25 cellular contexts compared by ENCODE assay signal in the genomic region with DNA sequence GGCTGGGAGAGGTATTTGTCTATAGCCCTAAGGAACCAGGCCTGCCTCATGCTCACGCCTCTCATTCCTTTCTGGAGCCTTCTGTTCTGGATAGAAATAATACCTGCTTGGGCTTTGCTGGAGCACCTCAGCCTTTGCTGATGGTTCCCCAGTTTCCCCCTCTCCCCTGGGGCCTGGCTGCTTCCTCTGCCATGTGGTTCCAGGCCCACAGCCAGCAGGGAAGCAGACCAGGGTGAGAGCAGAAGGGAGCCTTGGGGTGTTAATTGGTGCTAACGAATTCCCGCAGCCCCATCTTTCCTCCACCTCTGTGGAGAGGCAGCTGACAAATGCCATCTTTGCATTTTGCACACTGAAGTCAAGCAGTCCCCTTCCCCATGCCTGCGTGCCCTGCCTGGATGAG. TPM values are rescaled to one million over a fixed set of nuclear protein-coding genes. Genes with fewer than 3 reads are reported as not detected.
DNase-seq lines count a peak whose midpoint lies in the region; FAIRE-seq and TF ChIP-seq lines count a peak whose summit lies in the region.
"Had no signal": no experiment of that assay in that cellular context is flagged by ENCODE, and none has a peak within 500 bp of the region (broad histone marks: within the 10 kb centered on the region; RNA-seq: fewer than 3 reads in every experiment).

No MANE protein-coding gene starts in this region.

- H3K79me1 ChIP-seq in H1 (ENCODE audit: low read depth, low read length) (no peaks in the 10 kb centered on the region), trophoblast cell (ENCODE audit: low read length) (no peaks in the 10 kb centered on the region), mesenchymal stem cell (replicated peaks; ENCODE audit: low read length, poor library complexity, severe bottlenecking) (no peaks in the 10 kb centered on the region)

- H2BK15ac ChIP-seq in H1 (ENCODE audit: low read length) (0 out of 2 replicates have a peak overlapping the region, but pooled peaks have one; percentile 41), mesenchymal stem cell (ENCODE audit: low read depth, poor library complexity, severe bottlenecking) (no peak overlapping the region)

- no peak overlapping the region for H3K23ac ChIP-seq in H1 (ENCODE audit: insufficient read length)
- no peak overlapping the region for H3K23ac ChIP-seq in trophoblast cell (ENCODE audit: low read length)
- no peak overlapping the region for H3K23ac ChIP-seq in mesenchymal stem cell (ENCODE audit: low read length in 2 of 2)

- H4K8ac ChIP-seq in H1 (ENCODE audit: extremely low read depth, insufficient read depth, low read length), result no peak overlapping the region
- no peak overlapping the region for H4K8ac ChIP-seq in trophoblast cell (ENCODE audit: low read depth, low read length)
- no peak overlapping the region for H4K8ac ChIP-seq in mesenchymal stem cell (ENCODE audit: low read length)

- TF ChIP-seq EP300 in H1 (IDR thresholded peaks at IDR 0.05; ENCODE audit: borderline replicate concordance in 1 of 2, low read depth in 2 of 2, low read length in 2 of 2), result no peak

- H2BK20ac ChIP-seq in H1 (ENCODE audit: low read length), result 0 out of 2 replicates have a peak overlapping the region, but pooled peaks have one; percentile 56

- H3K23me2 ChIP-seq in H1 (ENCODE audit: low read depth, low read length), result no peaks in the 10 kb centered on the region

- no peaks in the 10 kb centered on the region for H3K79me2 ChIP-seq in H1 (ENCODE audit: control insufficient read depth in 1 of 2, insufficient read depth in 2 of 2, low read length in 2 of 2)
- H3K79me2 ChIP-seq in trophoblast cell (ENCODE audit: control insufficient read depth, insufficient read depth, low read length, poor library complexity), result no peaks in the 10 kb centered on the region

- no peak for TF ChIP-seq RAD21 in H1 (IDR thresholded peaks at IDR 0.05 in 1 of 2, conservative IDR thresholded peaks at IDR 0.05 in 1 of 2; ENCODE audit: low read depth in 2 of 2, low read length in 2 of 2)

- no peak overlapping the region for H4K5ac ChIP-seq in H1 (ENCODE audit: insufficient read length, low read depth, low read length)

- POLR2A ChIA-PET in HEK293 (lab: Yijun Ruan, JAX), result no interaction called here
- POLR2A ChIA-PET in H1 (lab: Charles Lee; ENCODE audit: partially characterized antibody), result no interaction called here

- no peak for DNase-seq in H1 (ENCODE audit: low read depth in 1 of 2, low spot score in 2 of 2)
- no peak for DNase-seq in trophoblast cell
- DNase-seq in NCI-H146 (lab: John Stamatoyannopoulos, UW), result no peak
- no peak for DNase-seq in stimulated activated naive CD4-positive, alpha-beta T cell treated with Interleukin-2 at 50 U/mL for 16 hours (lab: John Stamatoyannopoulos, UW)
- no peak for DNase-seq in OCI-M1 (lab: John Stamatoyannopoulos, UW)
- no peak for DNase-seq in mesenchymal stem cell
- DNase-seq: COR-L47, DMS79, MM.1S, NCI-H1048, NCI-H1417 treated with DMSO at 0.1 percent for 48 hours, NCI-H187 treated with DMSO at 0.1 percent for 48 hours, NCI-H2107, NCI-H345, NCI-H524, SHP77 had no signal

- H2BK12ac ChIP-seq in H1 (ENCODE audit: low read depth, low read length) (0 out of 2 replicates have a peak overlapping the region, but pooled peaks have one; percentile 13), trophoblast cell (ENCODE audit: low read length) (no peak overlapping the region), mesenchymal stem cell (ENCODE audit: low read length in 2 of 2) (peak overlapping the region in 1 of 2 experiments; percentile 30)

- H3K56ac ChIP-seq in H1 (replicated peaks; ENCODE audit: insufficient read length, low read depth, low read length), result no peak overlapping the region

- TF ChIP-seq CTCF in HEK293 (tag by site-specific recombination; IDR thresholded peaks at IDR 0.05) (no peak), H1 (IDR thresholded peaks at IDR 0.05; ENCODE audit: control extremely low read depth in 1 of 3, insufficient read depth in 1 of 3, low read depth in 1 of 3, low read length in 3 of 3) (no peak)

- H2AK5ac ChIP-seq in H1 (ENCODE audit: low read depth, low read length), result no peak overlapping the region
- H2AK5ac ChIP-seq in trophoblast cell (ENCODE audit: low read length), result no peak overlapping the region
- no peak overlapping the region for H2AK5ac ChIP-seq in mesenchymal stem cell (ENCODE audit: low read length, severe bottlenecking)

- no peak overlapping the region for H3K4ac ChIP-seq in H1 (replicated peaks; ENCODE audit: insufficient read length, low read depth, low read length)
- no peak overlapping the region for H3K4ac ChIP-seq in trophoblast cell (ENCODE audit: low read depth, low read length)
- no peak overlapping the region for H3K4ac ChIP-seq in mesenchymal stem cell (ENCODE audit: low read depth in 1 of 2, low read length in 2 of 2)

- CTCF ChIA-PET in HEK293 (lab: Yijun Ruan, JAX) (interaction anchor here (0.7 to 7.8 kb wide), 4 partner anchors 16 to 108 kb away, joined by 4 to 226 read pairs (median 14); no protein-coding TSS in a partner anchor), H1 (lab: Charles Lee; ENCODE audit: partially characterized antibody) (interaction anchor here (0.9 to 6.5 kb wide), 7 partner anchors 8 to 110 kb away, joined by 3 to 42 read pairs (median 6); no protein-coding TSS in a partner anchor)

- H4K91ac ChIP-seq in H1 (replicated peaks; ENCODE audit: insufficient read length, low read length) (no peak overlapping the region), trophoblast cell (ENCODE audit: low read depth, low read length) (no peak overlapping the region), mesenchymal stem cell (ENCODE audit: low read length) (no peak overlapping the region)

- H2BK120ac ChIP-seq in H1 (replicated peaks; ENCODE audit: low read depth, low read length), result no peak overlapping the region
- no peak overlapping the region for H2BK120ac ChIP-seq in trophoblast cell (ENCODE audit: insufficient read depth, low read length, poor library complexity)
- H2BK120ac ChIP-seq in mesenchymal stem cell (ENCODE audit: low read depth, low read length), result no peak overlapping the region

- no peak overlapping the region for H3K4me3 ChIP-seq in BLaER1 treated with 17β-estradiol and CSF1 and Interleukin-3, amounts not matched to agents 10 nM and 100 nM
- no peak overlapping the region for H3K4me3 ChIP-seq in HEK293 (ENCODE audit: low read depth, low read length)
- H3K4me3 ChIP-seq in H1 (ENCODE audit: extremely low read depth in 1 of 4, insufficient read depth in 2 of 4, low read depth in 3 of 4, low read length in 4 of 4), result no peak overlapping the region
- peak overlapping the region; percentile 28 for H3K4me3 ChIP-seq in trophoblast cell (ENCODE audit: low read depth, low read length)
- H3K4me3 ChIP-seq in mesenchymal stem cell (ENCODE audit: insufficient read depth in 1 of 2, low read depth in 1 of 2, low read length in 2 of 2), result no peak overlapping the region
- H3K4me3 ChIP-seq: A549, HAP-1, K562 had no signal

- H4K12ac ChIP-seq in trophoblast cell (ENCODE audit: low read depth, low read length), result no peak overlapping the region

- H2BK5ac ChIP-seq in H1 (ENCODE audit: low read depth, low read length), result no peak overlapping the region
- H2BK5ac ChIP-seq in trophoblast cell (ENCODE audit: low read depth, low read length, poor library complexity), result no peak overlapping the region
- H2BK5ac ChIP-seq in mesenchymal stem cell (ENCODE audit: low read depth, low read length, poor library complexity, severe bottlenecking), result no peak overlapping the region

- H3K27me3 ChIP-seq in BLaER1 treated with 17β-estradiol and CSF1 and Interleukin-3, amounts not matched to agents 10 nM and 100 nM, result no peaks in the 10 kb centered on the region
- H3K27me3 ChIP-seq in H1 (replicated peaks in 1 of 4; ENCODE audit: control insufficient read depth in 3 of 4, extremely low read depth in 1 of 4, insufficient read depth in 3 of 4, low read length in 3 of 4), result no peaks in the 10 kb centered on the region; a peak in 2 of 7 replicates
- H3K27me3 ChIP-seq in trophoblast cell (ENCODE audit: insufficient read depth, low read length), result no peaks in the 10 kb centered on the region
- H3K27me3 ChIP-seq in mesenchymal stem cell (ENCODE audit: control insufficient read depth in 1 of 2, insufficient read depth in 1 of 2, low read length in 2 of 2), result peaks cover 0 to 4% of the 10 kb centered on the region in 2 experiments

- H2AFZ ChIP-seq in H1 (ENCODE audit: low read length), result no peak overlapping the region
- H2AFZ ChIP-seq in trophoblast cell (ENCODE audit: insufficient read depth, low read length, poor library complexity), result no peak overlapping the region
- no peak overlapping the region for H2AFZ ChIP-seq in mesenchymal stem cell (ENCODE audit: low read depth, low read length)

- no peak overlapping the region for H3K27ac ChIP-seq in BLaER1 treated with 17β-estradiol and CSF1 and Interleukin-3, amounts not matched to agents 10 nM and 100 nM
- H3K27ac ChIP-seq in HEK293 (ENCODE audit: extremely low read depth, low read depth, low read length) (no peak overlapping the region), H1 (ENCODE audit: low read depth, low read length) (no peak overlapping the region), trophoblast cell (ENCODE audit: low read depth, low read length) (no peak overlapping the region), mesenchymal stem cell (ENCODE audit: low read length, poor library complexity, severe bottlenecking) (no peak overlapping the region)
- H3K27ac ChIP-seq: A549, HL-60 had no signal

- no peak for TF ChIP-seq POLR2A in H1 (IDR thresholded peaks at IDR 0.05; ENCODE audit: control extremely low read depth in 1 of 2, low read depth in 2 of 2, low read length in 2 of 2)

- no peaks in the 10 kb centered on the region for H4K20me1 ChIP-seq in BLaER1 treated with 17β-estradiol and CSF1 and Interleukin-3, amounts not matched to agents 10 nM and 100 nM
- no peaks in the 10 kb centered on the region for H4K20me1 ChIP-seq in H1 (replicated peaks in 1 of 2; ENCODE audit: control insufficient read depth in 1 of 2, insufficient read depth in 2 of 2, low read length in 2 of 2)

- H3K4me2 ChIP-seq in BLaER1 treated with 17β-estradiol and CSF1 and Interleukin-3, amounts not matched to agents 10 nM and 100 nM, result peak overlapping the region in 6 of 11 experiments; percentile 4 to 44 (median 10); a peak in 5 of 22 replicates
- H3K4me2 ChIP-seq in H1 (ENCODE audit: insufficient read depth in 1 of 2, low read depth in 2 of 2, low read length in 2 of 2) (no peak overlapping the region), trophoblast cell (ENCODE audit: low read length) (no peak overlapping the region), mesenchymal stem cell (ENCODE audit: low read length, poor library complexity, severe bottlenecking) (no peak overlapping the region)
- H3K4me2 ChIP-seq: A549 had no signal

- H3K14ac ChIP-seq in H1 (ENCODE audit: insufficient read length) (no peak overlapping the region), trophoblast cell (ENCODE audit: low read length) (no peak overlapping the region), mesenchymal stem cell (ENCODE audit: low read length in 2 of 2) (no peak overlapping the region)

- whole genome bisulfite sequencing in H1 (ENCODE audit: extremely low coverage in 1 of 2, insufficient coverage in 1 of 2, insufficient read length in 1 of 2, insufficient replicate concordance in 2 of 2, low coverage in 1 of 2, low lambda C conversion rate in 2 of 2, missing lambda C conversion rate in 1 of 2), 2 experiments, result 83% methylated on average over 4 of the region's 4 CpGs; no CpG with 5 or more reads in 1 of the 2 experiments
- no CpG with 5 or more reads among the region's 4 CpGs for WGBS in trophoblast cell (ENCODE audit: extremely low coverage, insufficient coverage, insufficient read length)
- 87% methylated on average over 1 of the region's 4 CpGs for WGBS in mesenchymal stem cell

- FAIRE-seq in H1 (lab: Jason Lieb, UNC), result peak; percentile 13
- FAIRE-seq: A549, HepG2, K562 had no signal

- H3K18ac ChIP-seq in H1 (ENCODE audit: extremely low read depth, low read length), result no peak overlapping the region
- no peak overlapping the region for H3K18ac ChIP-seq in trophoblast cell (ENCODE audit: low read length)
- no peak overlapping the region for H3K18ac ChIP-seq in mesenchymal stem cell (ENCODE audit: low read depth in 1 of 2, low read length in 2 of 2)

- H3K4me1 ChIP-seq in BLaER1 treated with 17β-estradiol and CSF1 and Interleukin-3, amounts not matched to agents 10 nM and 100 nM, result peaks cover 0 to 9% (median 5%) of the 10 kb centered on the region in 10 experiments; a peak in 9 of 20 replicates
- H3K4me1 ChIP-seq in HEK293 (ENCODE audit: control insufficient read depth, insufficient read depth, low read length) (no peaks in the 10 kb centered on the region), H1 (replicated peaks in 1 of 4; ENCODE audit: control insufficient read depth in 3 of 4, insufficient read depth in 4 of 4, low read length in 3 of 4) (peaks cover 2 to 21% (median 6%) of the 10 kb centered on the region in 4 experiments), trophoblast cell (ENCODE audit: control insufficient read depth in 1 of 2, insufficient read depth in 2 of 2, low read length in 2 of 2) (no peaks in the 10 kb centered on the region), mesenchymal stem cell (ENCODE audit: control insufficient read depth, insufficient read depth, low read depth, low read length) (peaks cover 4% of the 10 kb centered on the region)
- H3K4me1 ChIP-seq: A549, HAP-1 had no signal

- H3K36me3 ChIP-seq in BLaER1 treated with 17β-estradiol and CSF1 and Interleukin-3, amounts not matched to agents 10 nM and 100 nM, result no peaks in the 10 kb centered on the region
- H3K36me3 ChIP-seq in HEK293 (ENCODE audit: control insufficient read depth in 2 of 2, insufficient read depth in 1 of 2, low read length in 2 of 2) (no peaks in the 10 kb centered on the region), H1 (ENCODE audit: control insufficient read depth in 2 of 4, insufficient read depth in 4 of 4, low read length in 3 of 4) (no peaks in the 10 kb centered on the region), trophoblast cell (ENCODE audit: control insufficient read depth in 1 of 2, insufficient read depth in 2 of 2, low read length in 2 of 2) (no peaks in the 10 kb centered on the region), mesenchymal stem cell (ENCODE audit: control insufficient read depth in 1 of 2, insufficient read depth in 2 of 2, low read depth in 1 of 2, low read length in 2 of 2) (no peaks in the 10 kb centered on the region)
- H3K36me3 ChIP-seq: HAP-1 had no signal

- H3K9ac ChIP-seq in BLaER1 treated with 17β-estradiol and CSF1 and Interleukin-3, amounts not matched to agents 10 nM and 100 nM, result 0 out of 22 replicates have a peak overlapping the region, but pooled peaks of 1 of the 11 experiments have one; percentile 23
- H3K9ac ChIP-seq in H1 (replicated peaks in 1 of 4; ENCODE audit: extremely low read depth in 1 of 4, low read depth in 3 of 4, low read length in 3 of 4) (no peak overlapping the region), trophoblast cell (ENCODE audit: low read length) (no peak overlapping the region), mesenchymal stem cell (ENCODE audit: low read length) (no peak overlapping the region)

- no peaks in the 10 kb centered on the region for H3K9me3 ChIP-seq in BLaER1 treated with 17β-estradiol and CSF1 and Interleukin-3, amounts not matched to agents 10 nM and 100 nM (replicated peaks in 1 of 11)
- H3K9me3 ChIP-seq in HEK293 (ENCODE audit: control insufficient read depth, insufficient read depth, low read depth, low read length) (no peaks in the 10 kb centered on the region), H1 (ENCODE audit: insufficient read depth in 2 of 2, low read depth in 1 of 2, low read length in 1 of 2) (no peaks in the 10 kb centered on the region), trophoblast cell (ENCODE audit: insufficient read depth, low read depth, low read length) (no peaks in the 10 kb centered on the region), mesenchymal stem cell (ENCODE audit: control insufficient read depth, low read length) (no peaks in the 10 kb centered on the region)
- H3K9me3 ChIP-seq: A549, HAP-1 had no signal

RNA-seq across cellular contexts. Expression of a gene that starts 13.1 kb away (rescaled TPM):
- 3.4 and 4.7 TPM in 2 replicates for total RNA-seq in H1 (2021; fragmentation: NEBNext Ultra II Directional; extraction: Animal tissue kit (Norgen Biotek cat#: 25700))
- 6.1 and 6.7 TPM in 2 replicates for polyA plus RNA-seq in H1 (2011; rRNA removed)
- polyA plus RNA-seq in H1 (2011; cell fraction: cytosol; rRNA removed), result 3.5 TPM
- 5.4 TPM for polyA plus RNA-seq in H1 (2011; cell fraction: nucleus; rRNA removed)
- 3.8 to 5.5 TPM (median 4.8 TPM) in 4 replicates for polyA plus RNA-seq in H1 (2012, experiment 1 of 2)
- 3.7 TPM for polyA plus RNA-seq in H1 (2012, experiment 2 of 2)
- polyA plus RNA-seq in H1 (2013, experiment 1 of 2), result 2.4 TPM
- polyA plus RNA-seq in H1 (2013, experiment 2 of 2), result 2.2 TPM
- polyA minus RNA-seq in H1 (2011; rRNA and poly(A)+ RNA removed), result 4.0 TPM in 2 replicates
- 2.9 TPM for polyA minus RNA-seq in H1 (2011; cell fraction: cytosol; rRNA and poly(A)+ RNA removed)
- polyA minus RNA-seq in H1 (2011; cell fraction: nucleus; rRNA and poly(A)+ RNA removed), result 2.2 TPM
- polyA plus RNA-seq in trophoblast cell (2013), result 0.22 and 0.24 TPM in 2 replicates
- polyA plus RNA-seq in mesenchymal stem cell (2013, experiment 1 of 2), result 6.0 TPM
- 6.3 TPM for polyA plus RNA-seq in mesenchymal stem cell (2013, experiment 2 of 2)
- total RNA-seq: CD4-positive, alpha-beta T cell; HT-29; K562 had no signal
- polyA plus RNA-seq: K562 had no signal

Comparison
In these comparisons a context has a peak if more than half of its experiments do, and no peak if none do; other contexts are left out.
1. H3K4me2 ChIP-seq: peak in BLaER1 treated with 17β-estradiol and CSF1 and Interleukin-3, amounts not matched to agents 10 nM and 100 nM (6 of 11); none in H1 (0 of 2), trophoblast cell (single experiment) and mesenchymal stem cell (single experiment).